Comparison of ENCODE assay signal across 8 cellular contexts in the genomic region with DNA sequence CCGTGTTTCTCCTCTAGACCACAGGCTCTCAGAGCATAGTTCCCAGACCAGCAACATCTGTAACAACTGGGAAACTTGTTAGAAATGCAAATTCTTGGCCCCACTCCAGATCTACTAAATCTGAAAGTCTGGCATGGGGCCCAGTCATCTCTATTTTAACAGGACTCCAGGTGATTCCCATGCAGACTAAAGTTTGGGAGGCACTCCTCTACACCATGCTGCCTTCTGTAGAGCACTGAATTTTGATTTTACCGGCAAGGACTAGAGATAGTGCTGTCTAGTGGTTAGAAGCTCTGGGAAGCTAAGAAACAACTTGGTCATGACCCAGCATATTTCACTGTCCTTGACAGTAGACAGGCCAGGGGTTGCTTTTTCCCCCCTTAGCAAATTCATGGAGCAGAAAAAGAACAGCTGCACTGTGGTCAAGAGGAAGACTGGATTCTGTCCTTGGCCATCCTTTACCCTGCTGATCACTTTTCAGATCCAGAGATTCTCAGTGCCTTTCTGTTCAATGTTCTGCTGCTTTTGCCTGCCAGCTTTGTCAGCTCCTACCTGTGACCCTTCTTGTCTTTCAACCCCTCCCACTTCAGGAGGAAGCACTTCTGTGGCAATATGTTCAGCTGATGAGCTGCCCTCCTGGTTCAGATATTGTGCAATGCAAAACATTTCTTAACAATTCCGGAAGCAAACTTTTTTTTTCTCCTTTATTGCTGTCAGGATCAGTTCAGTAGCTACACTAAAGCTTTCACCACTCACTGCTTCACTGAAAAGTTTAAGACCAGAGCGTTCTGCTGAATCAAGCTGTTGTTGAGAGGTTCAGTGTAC.
DNase-seq lines count a peak whose midpoint lies in the region; ATAC-seq and TF ChIP-seq lines count a peak whose summit lies in the region.

No MANE protein-coding gene starts in this region.

- POLR2A ChIA-PET in HEK293 (lab: Yijun Ruan, JAX) = interaction anchor here (1.0 kb wide), 1 partner anchor 12 kb away, joined by 3 read pairs; no protein-coding TSS in a partner anchor

- no peak overlapping the region for H3K27ac Mint-ChIP-seq in endodermal cell

- H3K4me1 ChIP-seq in HEK293 (ENCODE audit: control insufficient read depth, insufficient read depth, low read length) (peaks cover 7% of the 10 kb centered on the region), endodermal cell (ENCODE audit: control insufficient read depth, insufficient read depth, low read length) (no peaks in the 10 kb centered on the region)

- 95 to 96% methylated on average over 3 to 4 of the region's 4 CpGs for WGBS in endodermal cell (ENCODE audit: insufficient coverage in 1 of 2, insufficient read length in 1 of 2), 2 experiments

- H3K9me3 Mint-ChIP-seq in endodermal cell = peaks cover 28% of the 10 kb centered on the region

- H3K27ac ChIP-seq in HEK293 (ENCODE audit: extremely low read depth, low read depth, low read length) = no peak overlapping the region
- H3K27ac ChIP-seq in endodermal cell (ENCODE audit: low read depth, low read length) = no peak overlapping the region

- no peak overlapping the region for H3K4me3 ChIP-seq in GM06990 (replicated peaks; ENCODE audit: low read depth, low read length)
- H3K4me3 ChIP-seq in HEK293 (ENCODE audit: low read depth, low read length) = no peak overlapping the region
- no peak overlapping the region for H3K4me3 ChIP-seq in epithelial cell of proximal tubule (ENCODE audit: low read depth, low read length)
- H3K4me3 ChIP-seq in endodermal cell (ENCODE audit: low read length) = no peak overlapping the region

- DNase-seq in GM06990 (ENCODE audit: extremely low read depth, insufficient read length) = peak; percentile 35
- peak; percentile 86 to 98 for DNase-seq in NOMO-1 (lab: John Stamatoyannopoulos, UW; ENCODE audit: unreplicated experiment in 2 of 2)
- peak; percentile 71 for DNase-seq in epithelial cell of proximal tubule (ENCODE audit: low read depth)
- DNase-seq in pons (ENCODE audit: low spot score) = peak; percentile 11
- DNase-seq in NCI-H146 (lab: John Stamatoyannopoulos, UW) = no peak
- no peak for DNase-seq in endodermal cell

- CTCF ChIA-PET in HEK293 (lab: Yijun Ruan, JAX) = no interaction called here

- H3K36me3 ChIP-seq in GM06990 (ENCODE audit: control insufficient read depth, insufficient read depth, low read length) (no peaks in the 10 kb centered on the region), HEK293 (ENCODE audit: control insufficient read depth in 2 of 2, insufficient read depth in 1 of 2, low read length in 2 of 2) (no peaks in the 10 kb centered on the region), endodermal cell (ENCODE audit: control insufficient read depth, insufficient read depth, low read length) (no peaks in the 10 kb centered on the region)

- peaks cover 57% of the 10 kb centered on the region for H3K27me3 Mint-ChIP-seq in endodermal cell (ENCODE audit: insufficient read depth)

- peaks cover 3% of the 10 kb centered on the region for H3K36me3 Mint-ChIP-seq in endodermal cell (ENCODE audit: low read depth)

- TF ChIP-seq CTCF in GM06990 (IDR thresholded peaks at IDR 0.05; ENCODE audit: insufficient read depth, low read length, poor library complexity, severe bottlenecking) (no peak), HEK293 (tag by site-specific recombination; IDR thresholded peaks at IDR 0.05) (no peak), epithelial cell of proximal tubule (conservative IDR thresholded peaks at IDR 0.05; ENCODE audit: low read depth, low read length) (no peak), endodermal cell (conservative IDR thresholded peaks at IDR 0.05) (no peak)

- peaks cover 9% of the 10 kb centered on the region for H3K4me1 Mint-ChIP-seq in endodermal cell

- ATAC-seq in GM21381 (IDR thresholded peaks at IDR 0.05; ENCODE audit: unreplicated experiment) = no peak

- H3K4me3 Mint-ChIP-seq in endodermal cell = no peak overlapping the region

- H3K9ac ChIP-seq in endodermal cell (ENCODE audit: extremely low read depth, low read length, poor library complexity, severe bottlenecking) = no peak overlapping the region

- H3K9me3 ChIP-seq in HEK293 (ENCODE audit: control insufficient read depth, insufficient read depth, low read depth, low read length) (no peaks in the 10 kb centered on the region), endodermal cell (ENCODE audit: control insufficient read depth, low read length) (peaks cover 27% of the 10 kb centered on the region)

- H3K27me3 ChIP-seq in GM06990 (replicated peaks; ENCODE audit: control insufficient read depth, insufficient read depth, low read length) (no peaks in the 10 kb centered on the region), endodermal cell (ENCODE audit: control insufficient read depth, insufficient read depth, low read length, poor library complexity, severe bottlenecking) (peaks cover 13% of the 10 kb centered on the region)

TF ChIP-seq in HEK293, 187 proteins besides CTCF, POLR2A, EP300 and RAD21:
- TF ChIP-seq, protein P1, sequence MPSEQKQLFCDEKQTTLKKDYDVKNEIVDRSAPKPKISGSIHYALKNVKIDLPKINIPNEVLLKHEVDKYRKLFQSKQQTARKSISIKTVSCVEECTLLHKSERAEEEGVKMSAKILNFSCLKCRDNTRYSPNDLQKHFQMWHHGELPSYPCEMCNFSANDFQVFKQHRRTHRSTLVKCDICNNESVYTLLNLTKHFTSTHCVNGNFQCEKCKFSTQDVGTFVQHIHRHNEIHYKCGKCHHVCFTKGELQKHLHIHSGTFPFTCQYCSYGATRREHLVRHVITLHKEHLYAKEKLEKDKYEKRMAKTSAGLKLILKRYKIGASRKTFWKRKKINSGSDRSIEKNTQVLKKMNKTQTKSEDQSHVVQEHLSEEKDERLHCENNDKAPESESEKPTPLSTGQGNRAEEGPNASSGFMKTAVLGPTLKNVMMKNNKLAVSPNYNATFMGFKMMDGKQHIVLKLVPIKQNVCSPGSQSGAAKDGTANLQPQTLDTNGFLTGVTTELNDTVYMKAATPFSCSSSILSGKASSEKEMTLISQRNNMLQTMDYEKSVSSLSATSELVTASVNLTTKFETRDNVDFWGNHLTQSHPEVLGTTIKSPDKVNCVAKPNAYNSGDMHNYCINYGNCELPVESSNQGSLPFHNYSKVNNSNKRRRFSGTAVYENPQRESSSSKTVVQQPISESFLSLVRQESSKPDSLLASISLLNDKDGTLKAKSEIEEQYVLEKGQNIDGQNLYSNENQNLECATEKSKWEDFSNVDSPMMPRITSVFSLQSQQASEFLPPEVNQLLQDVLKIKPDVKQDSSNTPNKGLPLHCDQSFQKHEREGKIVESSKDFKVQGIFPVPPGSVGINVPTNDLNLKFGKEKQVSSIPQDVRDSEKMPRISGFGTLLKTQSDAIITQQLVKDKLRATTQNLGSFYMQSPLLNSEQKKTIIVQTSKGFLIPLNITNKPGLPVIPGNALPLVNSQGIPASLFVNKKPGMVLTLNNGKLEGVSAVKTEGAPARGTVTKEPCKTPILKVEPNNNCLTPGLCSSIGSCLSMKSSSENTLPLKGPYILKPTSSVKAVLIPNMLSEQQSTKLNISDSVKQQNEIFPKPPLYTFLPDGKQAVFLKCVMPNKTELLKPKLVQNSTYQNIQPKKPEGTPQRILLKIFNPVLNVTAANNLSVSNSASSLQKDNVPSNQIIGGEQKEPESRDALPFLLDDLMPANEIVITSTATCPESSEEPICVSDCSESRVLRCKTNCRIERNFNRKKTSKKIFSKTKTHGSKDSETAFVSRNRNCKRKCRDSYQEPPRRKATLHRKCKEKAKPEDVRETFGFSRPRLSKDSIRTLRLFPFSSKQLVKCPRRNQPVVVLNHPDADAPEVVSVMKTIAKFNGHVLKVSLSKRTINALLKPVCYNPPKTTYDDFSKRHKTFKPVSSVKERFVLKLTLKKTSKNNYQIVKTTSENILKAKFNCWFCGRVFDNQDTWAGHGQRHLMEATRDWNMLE (tag by site-specific recombination; conservative IDR thresholded peaks at IDR 0.05; ENCODE audit: low read depth) = peak; percentile 35; the same call in 1 of the 2 replicates
- TF ChIP-seq, protein P2, sequence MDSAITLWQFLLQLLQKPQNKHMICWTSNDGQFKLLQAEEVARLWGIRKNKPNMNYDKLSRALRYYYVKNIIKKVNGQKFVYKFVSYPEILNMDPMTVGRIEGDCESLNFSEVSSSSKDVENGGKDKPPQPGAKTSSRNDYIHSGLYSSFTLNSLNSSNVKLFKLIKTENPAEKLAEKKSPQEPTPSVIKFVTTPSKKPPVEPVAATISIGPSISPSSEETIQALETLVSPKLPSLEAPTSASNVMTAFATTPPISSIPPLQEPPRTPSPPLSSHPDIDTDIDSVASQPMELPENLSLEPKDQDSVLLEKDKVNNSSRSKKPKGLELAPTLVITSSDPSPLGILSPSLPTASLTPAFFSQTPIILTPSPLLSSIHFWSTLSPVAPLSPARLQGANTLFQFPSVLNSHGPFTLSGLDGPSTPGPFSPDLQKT (IDR thresholded peaks at IDR 0.05; ENCODE audit: borderline replicate concordance, low read depth, low read length) = no peak
- TF ChIP-seq ZBTB17 (tag by site-specific recombination; IDR thresholded peaks at IDR 0.05) = peak; percentile 35; the same call in 1 of the 2 replicates
- TF ChIP-seq ZNF692 (tag by site-specific recombination; IDR thresholded peaks at IDR 0.05) = 0 out of 2 replicates have a peak, but pooled peaks have one; percentile 25
- no peak for TF ChIP-seq ZNF266 (tag by site-specific recombination; IDR thresholded peaks at IDR 0.05; ENCODE audit: low read depth)

Comparison
In these comparisons a context has a peak if more than half of its experiments do, and no peak if none do; other contexts are left out.
1. DNase-seq: peak in GM06990 (single experiment), NOMO-1 (2 of 2), epithelial cell of proximal tubule (single experiment) and pons (single experiment); none in NCI-H146 (single experiment) and endodermal cell (single experiment).